ENCODE assay signal across 1 cellular context in genomic region chr17:68375566-68375965, GRCh38.
TF ChIP-seq lines count a peak whose summit lies in the region.

No MANE protein-coding gene starts in this region.

TF ChIP-seq in HepG2, 621 proteins besides CTCF, POLR2A, EP300 and RAD21:
- TF ChIP-seq ISL2 (CRISPR knock-in tag; IDR thresholded peaks at IDR 0.05), result no peak
- TF ChIP-seq ZNF687 (CRISPR knock-in tag; IDR thresholded peaks at IDR 0.05), result 0 out of 2 replicates have a peak, but pooled peaks have one; percentile 22
- TF ChIP-seq MED1 (CRISPR knock-in tag; IDR thresholded peaks at IDR 0.05), result 0 out of 2 replicates have a peak, but pooled peaks have one; percentile 18
